In the genomic region with DNA sequence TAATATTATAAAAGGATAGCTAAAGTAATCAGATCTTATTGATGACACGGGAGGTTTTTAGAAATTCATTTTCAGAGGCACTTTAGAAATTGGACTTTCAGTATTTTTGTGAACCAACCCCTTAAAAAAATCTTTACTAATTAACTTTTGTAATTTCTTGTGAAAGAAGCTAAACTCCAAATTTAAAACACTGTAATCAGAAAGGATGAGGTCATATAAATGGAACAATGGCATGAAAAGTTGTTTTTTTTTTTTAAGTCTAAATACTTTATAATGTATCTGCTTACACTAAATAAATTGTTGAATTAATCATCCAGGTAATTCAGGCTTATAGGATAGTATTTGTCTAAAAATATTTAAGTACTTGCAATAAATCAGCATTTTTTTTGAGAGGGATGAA, we compare ENCODE assay signal across 32 cellular contexts.
"Had no signal": no experiment of that assay in that cellular context is flagged by ENCODE, and none has a peak within 500 bp of the region (broad histone marks: within the 10 kb centered on the region; RNA-seq: fewer than 3 reads in every experiment).

No MANE protein-coding gene starts in this region.

- H3K36me3 Mint-ChIP-seq: activated CD8-positive, alpha-beta memory T cell treated with anti-CD3 and anti-CD28 coated beads, Interleukin-2, amount 10 ng/mL, durations not matched to agents 7 days and 5 days; activated naive CD4-positive, alpha-beta T cell treated with anti-CD3 and anti-CD28 coated beads, Interleukin-2, amount 50 U/mL, for 24 hours; type B pancreatic cell had no signal

- H3K27ac Mint-ChIP-seq: activated B cell treated with CpG ODN at 0.5 μM for 24 hours; activated CD8-positive, alpha-beta memory T cell treated with anti-CD3 and anti-CD28 coated beads, Interleukin-2, amount 10 ng/mL, durations not matched to agents 7 days and 5 days; activated CD8-positive, alpha-beta T cell treated with anti-CD3 and anti-CD28 coated beads, Interleukin-2, amount 10 ng/mL, durations not matched to agents 7 days and 5 days; activated naive CD4-positive, alpha-beta T cell treated with anti-CD3 and anti-CD28 coated beads, Interleukin-2, amount 50 U/mL, for 24 hours; activated naive CD8-positive, alpha-beta T cell treated with anti-CD3 and anti-CD28 coated beads, Interleukin-2, amount 50 U/mL, for 24 hours; activated T-helper 2 cell treated with anti-CD3 and anti-CD28 coated beads, Interferon-gamma antibody, Interleukin-2, Interleukin-4, amounts not matched to agents 10 μg/mL and 5 μg/mL and 100 μg/mL, durations not matched to agents 14 hours and 24 hours and 36 hours; mesothelial cell of epicardium; naive thymus-derived CD4-positive, alpha-beta T cell; stimulated activated effector memory CD8-positive, alpha-beta T cell treated with anti-CD3 and anti-CD28 coated beads, Interleukin-12 subunit alpha, Interleukin-12 subunit beta, amount 100 ng/mL, for 72 hours; stimulated activated naive CD8-positive, alpha-beta T cell treated with anti-CD3 and anti-CD28 coated beads, Interleukin-15, Interleukin-2, amounts not matched to agents 100 ng/mL and 50 ng/mL, for 24 hours; T-helper 17 cell; type B pancreatic cell had no signal

- DNase-seq: activated B cell treated with CpG ODN at 0.5 μM for 24 hours; activated CD4-positive, alpha-beta T cell treated with anti-CD3 and anti-CD28 coated beads, Interleukin-2, amount 50 U/mL, for 1 hour; activated CD8-positive, alpha-beta memory T cell treated with anti-CD3 and anti-CD28 coated beads, Interleukin-2, amount 10 ng/mL, durations not matched to agents 7 days and 5 days; activated CD8-positive, alpha-beta T cell treated with anti-CD3 and anti-CD28 coated beads, Interleukin-2, amount 10 ng/mL, durations not matched to agents 7 days and 5 days; activated naive CD8-positive, alpha-beta T cell treated with anti-CD3 and anti-CD28 coated beads, Interleukin-2, amount 50 U/mL, for 24 hours; activated T-cell treated with anti-CD3 and anti-CD28 coated beads, Interleukin-2, amount 50 U/mL, for 48 hours; amygdala; dermis blood vessel endothelial cell; effector CD8-positive, alpha-beta T cell; gastrocnemius medialis; glutamatergic neuron; left cardiac atrium; naive thymus-derived CD4-positive, alpha-beta T cell; ovary; retina; sigmoid colon; stimulated activated CD4-positive, alpha-beta T cell treated with anti-CD3 and anti-CD28 coated beads, Interleukin-4, amount 100 ng/mL, for 24 hours; substantia nigra; T-helper 17 cell; T1000 had no signal

- ATAC-seq: activated CD8-positive, alpha-beta memory T cell treated with anti-CD3 and anti-CD28 coated beads, Interleukin-2, amount 10 ng/mL, durations not matched to agents 7 days and 5 days; activated CD8-positive, alpha-beta T cell treated with anti-CD3 and anti-CD28 coated beads, Interleukin-2, amount 10 ng/mL, durations not matched to agents 7 days and 5 days; activated naive CD8-positive, alpha-beta T cell treated with anti-CD3 and anti-CD28 coated beads, Interleukin-2, amount 50 U/mL, for 24 hours; gastrocnemius medialis; left cardiac atrium; naive thymus-derived CD4-positive, alpha-beta T cell; stimulated activated effector memory CD8-positive, alpha-beta T cell treated with anti-CD3 and anti-CD28 coated beads, Interleukin-12 subunit alpha, Interleukin-12 subunit beta, amount 100 ng/mL, for 72 hours; T-helper 17 cell had no signal

- H3K4me3 Mint-ChIP-seq: activated B cell treated with CpG ODN at 0.5 μM for 24 hours; activated CD8-positive, alpha-beta memory T cell treated with anti-CD3 and anti-CD28 coated beads, Interleukin-2, amount 10 ng/mL, durations not matched to agents 7 days and 5 days; activated CD8-positive, alpha-beta T cell treated with anti-CD3 and anti-CD28 coated beads, Interleukin-2, amount 10 ng/mL, durations not matched to agents 7 days and 5 days; activated naive CD4-positive, alpha-beta T cell treated with anti-CD3 and anti-CD28 coated beads, Interleukin-2, amount 50 U/mL, for 24 hours; activated naive CD8-positive, alpha-beta T cell treated with anti-CD3 and anti-CD28 coated beads, Interleukin-2, amount 50 U/mL, for 24 hours; central memory CD8-positive, alpha-beta T cell; mesothelial cell of epicardium; naive thymus-derived CD4-positive, alpha-beta T cell; stimulated activated effector memory CD8-positive, alpha-beta T cell treated with anti-CD3 and anti-CD28 coated beads, Interleukin-12 subunit alpha, Interleukin-12 subunit beta, amount 100 ng/mL, for 72 hours; stimulated activated naive CD8-positive, alpha-beta T cell treated with anti-CD3 and anti-CD28 coated beads, Interleukin-15, Interleukin-2, amounts not matched to agents 100 ng/mL and 50 ng/mL, for 24 hours; T-helper 17 cell; type B pancreatic cell had no signal

- FAIRE-seq: colon, endometrium, keratinocyte had no signal

- H3K4me1 ChIP-seq: prostate gland had no signal

- H3K4me1 Mint-ChIP-seq: central memory CD8-positive, alpha-beta T cell; stimulated activated effector memory CD8-positive, alpha-beta T cell treated with anti-CD3 and anti-CD28 coated beads, Interleukin-12 subunit alpha, Interleukin-12 subunit beta, amount 100 ng/mL, for 72 hours; T-helper 17 cell had no signal

- H3K9me3 ChIP-seq: gastrocnemius medialis, ovary, prostate gland, sigmoid colon, vagina had no signal

- H3K27ac ChIP-seq: gastrocnemius medialis, ovary, prostate gland, sigmoid colon, vagina had no signal

- H3K27me3 Mint-ChIP-seq: activated B cell treated with CpG ODN at 0.5 μM for 24 hours; activated CD8-positive, alpha-beta memory T cell treated with anti-CD3 and anti-CD28 coated beads, Interleukin-2, amount 10 ng/mL, durations not matched to agents 7 days and 5 days; activated naive CD4-positive, alpha-beta T cell treated with anti-CD3 and anti-CD28 coated beads, Interleukin-2, amount 50 U/mL, for 24 hours; activated naive CD8-positive, alpha-beta T cell treated with anti-CD3 and anti-CD28 coated beads, Interleukin-2, amount 50 U/mL, for 24 hours; stimulated activated naive CD8-positive, alpha-beta T cell treated with anti-CD3 and anti-CD28 coated beads, Interleukin-15, Interleukin-2, amounts not matched to agents 100 ng/mL and 50 ng/mL, for 24 hours; T-helper 17 cell; type B pancreatic cell had no signal

- H3K4me3 ChIP-seq: gastrocnemius medialis, ovary, prostate gland, sigmoid colon, vagina had no signal

- H3K9me3 Mint-ChIP-seq: activated B cell treated with CpG ODN at 0.5 μM for 24 hours; activated naive CD4-positive, alpha-beta T cell treated with anti-CD3 and anti-CD28 coated beads, Interleukin-2, amount 50 U/mL, for 24 hours; activated naive CD8-positive, alpha-beta T cell treated with anti-CD3 and anti-CD28 coated beads, Interleukin-2, amount 50 U/mL, for 24 hours; activated T-helper 2 cell treated with anti-CD3 and anti-CD28 coated beads, Interferon-gamma antibody, Interleukin-2, Interleukin-4, amounts not matched to agents 10 μg/mL and 5 μg/mL and 100 μg/mL, durations not matched to agents 14 hours and 24 hours and 36 hours; central memory CD8-positive, alpha-beta T cell; mesothelial cell of epicardium; naive thymus-derived CD4-positive, alpha-beta T cell; stimulated activated effector memory CD8-positive, alpha-beta T cell treated with anti-CD3 and anti-CD28 coated beads, Interleukin-12 subunit alpha, Interleukin-12 subunit beta, amount 100 ng/mL, for 72 hours; stimulated activated naive CD8-positive, alpha-beta T cell treated with anti-CD3 and anti-CD28 coated beads, Interleukin-15, Interleukin-2, amounts not matched to agents 100 ng/mL and 50 ng/mL, for 24 hours; type B pancreatic cell had no signal
